Comparison of ENCODE assay signal across 24 cellular contexts in the genomic region with DNA sequence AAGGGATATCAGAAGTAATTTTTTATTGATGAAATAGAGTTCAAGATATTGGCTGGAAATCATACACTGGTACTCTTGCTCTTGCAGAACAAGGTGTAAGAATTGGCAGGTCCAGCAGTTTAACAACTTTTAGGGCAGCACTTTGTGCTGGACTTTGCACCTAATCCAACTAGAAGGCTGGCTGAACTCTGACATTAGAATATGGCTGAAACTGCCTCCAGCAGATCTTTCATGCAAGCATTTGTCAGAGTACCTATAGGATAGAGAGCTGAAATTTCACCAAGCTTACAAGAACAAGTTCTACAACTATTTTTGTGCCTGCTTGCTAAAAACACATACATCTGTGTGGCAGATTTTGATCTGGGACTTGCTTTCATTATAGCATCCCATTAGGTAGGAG. TPM values are rescaled to one million over a fixed set of nuclear protein-coding genes. Genes with fewer than 3 reads are reported as not detected.
"Had no signal": no experiment of that assay in that cellular context is flagged by ENCODE, and none has a peak within 500 bp of the region (broad histone marks: within the 10 kb centered on the region; RNA-seq: fewer than 3 reads in every experiment).

No MANE protein-coding gene starts in this region.

- H3K27me3 ChIP-seq: ascending aorta, Peyer's patch, SJSA1 had no signal

- H3K9me3 ChIP-seq: ascending aorta, Peyer's patch, SJSA1 had no signal

- H3K27me3 Mint-ChIP-seq: activated naive CD8-positive, alpha-beta T cell treated with anti-CD3 and anti-CD28 coated beads, Interleukin-2, amount 50 U/mL, for 24 hours; brain had no signal

- H3K4me3 Mint-ChIP-seq: activated CD8-positive, alpha-beta T cell treated with anti-CD3 and anti-CD28 coated beads, Interleukin-2, amount 10 ng/mL, durations not matched to agents 7 days and 5 days; activated naive CD8-positive, alpha-beta T cell treated with anti-CD3 and anti-CD28 coated beads, Interleukin-2, amount 50 U/mL, for 24 hours; brain; T-helper 1 cell treated with Interleukin-12 subunit alpha and Interleukin-12 subunit beta and Interleukin-4 antibody, amounts not matched to agents 30 μg/mL and 1 μg/mL, for 36 hours had no signal

- DNase-seq: activated CD4-positive, alpha-beta T cell treated with anti-CD3 and anti-CD28 coated beads for 4 hours; activated CD8-positive, alpha-beta memory T cell treated with anti-CD3 and anti-CD28 coated beads, Interleukin-2, amount 50 U/mL, for 48 hours; activated CD8-positive, alpha-beta T cell treated with anti-CD3 and anti-CD28 coated beads, Interleukin-2, amount 10 ng/mL, durations not matched to agents 7 days and 5 days; activated effector memory CD4-positive, alpha-beta T cell treated with anti-CD3 and anti-CD28 coated beads, Interleukin-2, amount 50 U/mL, for 16 hours; activated naive CD4-positive, alpha-beta T cell treated with Interleukin-2 at 50 U/mL for 16 hours; activated naive CD8-positive, alpha-beta T cell treated with anti-CD3 and anti-CD28 coated beads, Interleukin-2, amount 50 U/mL, for 24 hours; activated T-cell treated with anti-CD3 and anti-CD28 coated beads, Interleukin-2, amount 50 U/mL, for 1 hour; amniotic stem cell; NCI-H1092; NCI-H1417; NCI-H2029; NCI-H510A treated with DMSO at 0.1 percent for 48 hours; NCI-H69; NK-92 treated with Interleukin-12 subunit alpha and Interleukin-12 subunit beta, amount 100 ng/mL, for 24 hours; Right ventricle myocardium superior had no signal

- H3K9me3 Mint-ChIP-seq: activated naive CD4-positive, alpha-beta T cell treated with anti-CD3 and anti-CD28 coated beads, Interleukin-2, amount 50 U/mL, for 72 hours; activated naive CD8-positive, alpha-beta T cell treated with anti-CD3 and anti-CD28 coated beads, Interleukin-2, amount 50 U/mL, for 24 hours; brain; T-helper 1 cell treated with Interleukin-12 subunit alpha and Interleukin-12 subunit beta and Interleukin-4 antibody, amounts not matched to agents 30 μg/mL and 1 μg/mL, for 36 hours had no signal

- H3K4me3 ChIP-seq: ascending aorta, Peyer's patch, SJSA1 had no signal

- H3K4me1 Mint-ChIP-seq: activated naive CD8-positive, alpha-beta T cell treated with anti-CD3 and anti-CD28 coated beads, Interleukin-2, amount 50 U/mL, for 24 hours; brain had no signal

- H3K4me1 ChIP-seq: ascending aorta, SJSA1 had no signal

- ATAC-seq: activated CD4-positive, CD25-positive, alpha-beta regulatory T cell treated with anti-CD3 and anti-CD28 coated beads, Interleukin-2, amount 50 U/mL, for 24 hours; activated CD8-positive, alpha-beta T cell treated with anti-CD3 and anti-CD28 coated beads, Interleukin-2, amount 10 ng/mL, durations not matched to agents 7 days and 5 days; activated naive CD4-positive, alpha-beta T cell treated with anti-CD3 and anti-CD28 coated beads, Interleukin-2, amount 50 U/mL, for 72 hours; activated naive CD8-positive, alpha-beta T cell treated with anti-CD3 and anti-CD28 coated beads, Interleukin-2, amount 50 U/mL, for 24 hours had no signal

- H3K4me2 ChIP-seq: KMS-11 had no signal

- H3K27ac Mint-ChIP-seq: activated CD8-positive, alpha-beta T cell treated with anti-CD3 and anti-CD28 coated beads, Interleukin-2, amount 10 ng/mL, durations not matched to agents 7 days and 5 days; activated naive CD4-positive, alpha-beta T cell treated with anti-CD3 and anti-CD28 coated beads, Interleukin-2, amount 50 U/mL, for 72 hours; activated naive CD8-positive, alpha-beta T cell treated with anti-CD3 and anti-CD28 coated beads, Interleukin-2, amount 50 U/mL, for 24 hours; brain; T-helper 1 cell treated with Interleukin-12 subunit alpha and Interleukin-12 subunit beta and Interleukin-4 antibody, amounts not matched to agents 30 μg/mL and 1 μg/mL, for 36 hours had no signal

- H3K27ac ChIP-seq: ascending aorta, KMS-11, RWPE1, SJSA1 had no signal

- H3K9ac ChIP-seq: KMS-11 had no signal

RNA-seq across cellular contexts. Expression of a gene that starts 38.7 kb away (rescaled TPM):
- total RNA-seq: activated CD8-positive, alpha-beta T cell treated with anti-CD3 and anti-CD28 coated beads, Interleukin-2, amount 10 ng/mL, durations not matched to agents 7 days and 5 days; activated naive CD4-positive, alpha-beta T cell treated with anti-CD3 and anti-CD28 coated beads, Interleukin-2, amount 50 U/mL, for 72 hours; SJSA1 had no signal

RNA-seq across cellular contexts. Expression of a gene that starts 56.3 kb away (rescaled TPM):
- total RNA-seq: activated CD8-positive, alpha-beta T cell treated with anti-CD3 and anti-CD28 coated beads, Interleukin-2, amount 10 ng/mL, durations not matched to agents 7 days and 5 days; activated naive CD4-positive, alpha-beta T cell treated with anti-CD3 and anti-CD28 coated beads, Interleukin-2, amount 50 U/mL, for 72 hours; SJSA1 had no signal
